ENCODE assay signal across 10 cellular contexts in the genomic region with DNA sequence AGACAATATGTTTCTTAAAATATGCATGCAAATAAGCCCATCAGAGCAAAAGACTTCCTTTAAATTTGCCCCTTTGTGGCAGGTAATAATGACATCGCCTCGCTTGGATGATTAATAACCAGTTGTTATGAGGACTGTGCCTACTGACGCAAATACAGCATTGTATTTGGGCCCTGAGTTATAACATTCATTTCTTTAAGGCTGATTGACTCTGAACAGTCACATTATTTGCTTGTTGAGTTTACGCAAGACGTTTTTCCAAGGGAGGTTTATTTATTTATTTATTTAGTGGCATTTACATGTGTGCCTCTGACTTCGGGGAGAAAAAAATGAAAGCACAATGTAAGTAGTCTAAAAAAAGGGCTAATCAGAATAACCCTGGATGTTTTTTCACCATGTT.
A peak's percentile ranks its signal among the peaks of the same experiment; 100 is the strongest.
DNase-seq lines count a peak whose midpoint lies in the region; ATAC-seq and TF ChIP-seq lines count a peak whose summit lies in the region.
"Had no signal": no experiment of that assay in that cellular context is flagged by ENCODE, and none has a peak within 500 bp of the region (broad histone marks: within the 10 kb centered on the region; RNA-seq: fewer than 3 reads in every experiment).

No MANE protein-coding gene starts in this region.

- H3K4me3 ChIP-seq in A673 (ENCODE audit: low read depth, low read length, poor library complexity, severe bottlenecking) (no peak overlapping the region), astrocyte of the cerebellum (ENCODE audit: low read depth, low read length) (no peak overlapping the region)

- peaks cover 60% of the 10 kb centered on the region for H3K27me3 ChIP-seq in A673 (replicated peaks; ENCODE audit: insufficient read depth, low read depth, low read length, poor library complexity)

- peaks cover 7% of the 10 kb centered on the region; the same call in 1 of the 2 replicates for H3K36me3 Mint-ChIP-seq in HFFc6 (ENCODE audit: low read depth)
- H3K36me3 Mint-ChIP-seq in activated naive CD4-positive, alpha-beta T cell treated with anti-CD3 and anti-CD28 coated beads, Interleukin-2, amount 10 ng/mL, durations not matched to agents 7 days and 5 days: no peaks in the 10 kb centered on the region
- H3K36me3 Mint-ChIP-seq in activated T-helper 1 cell treated with anti-CD3 and anti-CD28 coated beads, Interleukin-12 subunit alpha, Interleukin-12 subunit beta, Interleukin-2, Interleukin-4 antibody, amounts not matched to agents 30 ng/mL and 10 ng/mL and 1 ng/mL, durations not matched to agents 14 hours and 24 hours and 36 hours (ENCODE audit: low read depth): no peaks in the 10 kb centered on the region

- H3K4me1 Mint-ChIP-seq in HFFc6 (ENCODE audit: low read depth): peaks cover 95% of the 10 kb centered on the region
- peaks cover 4% of the 10 kb centered on the region for H3K4me1 Mint-ChIP-seq in activated naive CD4-positive, alpha-beta T cell treated with anti-CD3 and anti-CD28 coated beads, Interleukin-2, amount 10 ng/mL, durations not matched to agents 7 days and 5 days
- H3K4me1 Mint-ChIP-seq in activated T-helper 1 cell treated with anti-CD3 and anti-CD28 coated beads, Interleukin-12 subunit alpha, Interleukin-12 subunit beta, Interleukin-2, Interleukin-4 antibody, amounts not matched to agents 30 ng/mL and 10 ng/mL and 1 ng/mL, durations not matched to agents 14 hours and 24 hours and 36 hours (ENCODE audit: low read depth): peaks cover 6% of the 10 kb centered on the region

- no peaks in the 10 kb centered on the region for H3K36me3 ChIP-seq in A673 (ENCODE audit: insufficient read depth, low read length, poor library complexity, severe bottlenecking)

- no peaks in the 10 kb centered on the region for H3K27me3 Mint-ChIP-seq in HFFc6 (ENCODE audit: insufficient read depth)
- no peaks in the 10 kb centered on the region for H3K27me3 Mint-ChIP-seq in activated naive CD4-positive, alpha-beta T cell treated with anti-CD3 and anti-CD28 coated beads, Interleukin-2, amount 10 ng/mL, durations not matched to agents 7 days and 5 days
- H3K27me3 Mint-ChIP-seq in activated T-helper 1 cell treated with anti-CD3 and anti-CD28 coated beads, Interleukin-12 subunit alpha, Interleukin-12 subunit beta, Interleukin-2, Interleukin-4 antibody, amounts not matched to agents 30 ng/mL and 10 ng/mL and 1 ng/mL, durations not matched to agents 14 hours and 24 hours and 36 hours (ENCODE audit: insufficient read depth): peaks cover 2% of the 10 kb centered on the region

- H3K4me3 Mint-ChIP-seq in HFFc6: peak overlapping the region; percentile 87
- no peak overlapping the region for H3K4me3 Mint-ChIP-seq in activated naive CD4-positive, alpha-beta T cell treated with anti-CD3 and anti-CD28 coated beads, Interleukin-2, amount 10 ng/mL, durations not matched to agents 7 days and 5 days
- no peak overlapping the region for H3K4me3 Mint-ChIP-seq in activated T-helper 1 cell treated with anti-CD3 and anti-CD28 coated beads, Interleukin-12 subunit alpha, Interleukin-12 subunit beta, Interleukin-2, Interleukin-4 antibody, amounts not matched to agents 30 ng/mL and 10 ng/mL and 1 ng/mL, durations not matched to agents 14 hours and 24 hours and 36 hours

- BruUV-seq in A673 (replicated peaks; lab: Mats Ljungman, UMichigan): no TSS peak

- H3K9me3 ChIP-seq in A673 (ENCODE audit: low read depth, low read length, poor library complexity, severe bottlenecking): no peaks in the 10 kb centered on the region

- DNase-seq in A673 (ENCODE audit: low spot score) (peak; percentile 6), HFFc6 (no peak), astrocyte of the cerebellum (ENCODE audit: low read depth) (peak; percentile 54), left kidney (ENCODE audit: low read depth, low spot score) (peak; percentile 37), putamen (ENCODE audit: low spot score) (no peak)
- no peak for DNase-seq in activated naive CD4-positive, alpha-beta T cell treated with anti-CD3 and anti-CD28 coated beads, Interleukin-2, amount 10 ng/mL, durations not matched to agents 7 days and 5 days
- no peak for DNase-seq in activated T-helper 1 cell treated with anti-CD3 and anti-CD28 coated beads, Interleukin-12 subunit alpha, Interleukin-12 subunit beta, Interleukin-2, Interleukin-4 antibody, amounts not matched to agents 30 ng/mL and 10 ng/mL and 1 ng/mL, durations not matched to agents 14 hours and 24 hours and 36 hours (ENCODE audit: low spot score)
- DNase-seq: effector memory CD4-positive, alpha-beta T cell; stimulated activated CD4-positive, alpha-beta T cell treated with anti-CD3 and anti-CD28 coated beads, Interleukin-4, amount 100 ng/mL, for 4 hours had no signal

- POLR2A ChIA-PET in A673 (lab: Charles Lee; ENCODE audit: low non-redundant PET): no interaction called here

- CTCF ChIA-PET in A673 (lab: Charles Lee): no interaction called here
- CTCF ChIA-PET in activated naive CD4-positive, alpha-beta T cell treated with anti-CD3 and anti-CD28 coated beads, Interleukin-2, amount 10 ng/mL, durations not matched to agents 7 days and 5 days (lab: Charles Lee): no interaction called here

- intact Hi-C loops in A673 (cut with micrococcal nuclease; ENCODE audit: unreplicated experiment): no loop called here
- intact Hi-C loops in activated T-helper 1 cell treated with anti-CD3 and anti-CD28 coated beads, Interleukin-12 subunit alpha, Interleukin-12 subunit beta, Interleukin-2, Interleukin-4 antibody, amounts not matched to agents 30 ng/mL and 10 ng/mL and 1 ng/mL, durations not matched to agents 14 hours and 24 hours and 36 hours (cut with micrococcal nuclease): no loop called here

- no peaks in the 10 kb centered on the region for H3K4me1 ChIP-seq in A673 (ENCODE audit: insufficient read depth, low read length, poor library complexity, severe bottlenecking)

- TF ChIP-seq CTCF in A673 (conservative IDR thresholded peaks at IDR 0.05; ENCODE audit: low read depth, low read length) (no peak), HFFc6 (IDR thresholded peaks at IDR 0.05) (no peak), astrocyte of the cerebellum (IDR thresholded peaks at IDR 0.05; ENCODE audit: low read depth, low read length, missing control alignments) (no peak)

- no peaks in the 10 kb centered on the region for H3K9me3 Mint-ChIP-seq in HFFc6
- no peaks in the 10 kb centered on the region for H3K9me3 Mint-ChIP-seq in activated naive CD4-positive, alpha-beta T cell treated with anti-CD3 and anti-CD28 coated beads, Interleukin-2, amount 10 ng/mL, durations not matched to agents 7 days and 5 days
- no peaks in the 10 kb centered on the region for H3K9me3 Mint-ChIP-seq in activated T-helper 1 cell treated with anti-CD3 and anti-CD28 coated beads, Interleukin-12 subunit alpha, Interleukin-12 subunit beta, Interleukin-2, Interleukin-4 antibody, amounts not matched to agents 30 ng/mL and 10 ng/mL and 1 ng/mL, durations not matched to agents 14 hours and 24 hours and 36 hours

- H3K27ac Mint-ChIP-seq in HFFc6: peak overlapping the region; percentile 94
- H3K27ac Mint-ChIP-seq in activated naive CD4-positive, alpha-beta T cell treated with anti-CD3 and anti-CD28 coated beads, Interleukin-2, amount 10 ng/mL, durations not matched to agents 7 days and 5 days: no peak overlapping the region
- no peak overlapping the region for H3K27ac Mint-ChIP-seq in activated T-helper 1 cell treated with anti-CD3 and anti-CD28 coated beads, Interleukin-12 subunit alpha, Interleukin-12 subunit beta, Interleukin-2, Interleukin-4 antibody, amounts not matched to agents 30 ng/mL and 10 ng/mL and 1 ng/mL, durations not matched to agents 14 hours and 24 hours and 36 hours

- no peak for ATAC-seq in HG02678 (IDR thresholded peaks at IDR 0.05; ENCODE audit: unreplicated experiment)

- in situ Hi-C loops in astrocyte of the cerebellum (cut with HindIII; ENCODE audit: low sequenced_read_pairs): no loop called here

- H3K27ac ChIP-seq in A673 (ENCODE audit: low read depth, low read length, poor library complexity, severe bottlenecking): no peak overlapping the region

Comparison
In these comparisons a context has a peak if more than half of its experiments do, and no peak if none do; other contexts are left out.
1. DNase-seq: peak in A673 (single experiment), astrocyte of the cerebellum (single experiment) and left kidney (single experiment); none in HFFc6 (single experiment), activated naive CD4-positive, alpha-beta T cell treated with anti-CD3 and anti-CD28 coated beads, Interleukin-2, amount 10 ng/mL, durations not matched to agents 7 days and 5 days (single experiment), putamen (single experiment) and activated T-helper 1 cell treated with anti-CD3 and anti-CD28 coated beads, Interleukin-12 subunit alpha, Interleukin-12 subunit beta, Interleukin-2, Interleukin-4 antibody, amounts not matched to agents 30 ng/mL and 10 ng/mL and 1 ng/mL, durations not matched to agents 14 hours and 24 hours and 36 hours (single experiment).